8 cellular contexts compared by ENCODE assay signal in the genomic region with DNA sequence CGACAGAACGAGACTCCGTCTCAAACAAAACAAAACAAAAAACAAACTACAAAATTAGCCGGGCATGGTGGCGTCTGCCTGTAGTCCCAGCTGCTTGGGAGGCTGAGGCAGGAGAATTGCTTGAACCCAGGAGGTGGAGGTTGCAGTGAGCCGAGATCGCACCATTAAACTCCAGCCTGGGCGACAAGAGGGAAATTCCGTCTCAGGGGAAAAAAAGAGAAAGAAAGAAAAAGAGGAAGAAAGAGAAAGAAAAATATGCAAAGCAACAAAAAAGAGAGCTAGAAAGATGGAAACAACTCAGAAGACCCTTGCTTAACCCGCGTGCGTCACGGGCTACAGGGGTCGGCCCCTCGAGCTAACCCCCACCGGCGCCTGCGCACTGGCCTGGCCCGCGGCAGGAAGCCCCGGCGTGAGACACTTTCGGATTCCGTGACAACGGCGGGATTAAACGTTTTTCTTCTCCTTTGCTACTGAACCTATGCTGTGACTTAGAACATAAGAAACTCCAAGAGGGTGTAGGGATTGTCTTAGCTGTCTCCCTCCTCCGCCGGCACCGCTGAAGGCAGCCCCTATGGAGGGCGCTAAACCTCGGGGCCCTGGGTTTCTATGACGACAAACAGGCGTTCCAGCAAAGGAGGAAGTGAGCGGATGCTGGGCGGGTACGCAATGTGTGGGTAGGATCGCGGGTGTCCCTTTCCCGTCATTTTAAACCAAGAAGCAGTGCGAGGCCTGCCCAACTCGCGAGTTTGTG. TPM values are rescaled to one million over a fixed set of nuclear protein-coding genes. Genes with fewer than 3 reads are reported as not detected.
DNase-seq lines count a peak whose midpoint lies in the region; ATAC-seq and TF ChIP-seq lines count a peak whose summit lies in the region.

A gene with protein sequence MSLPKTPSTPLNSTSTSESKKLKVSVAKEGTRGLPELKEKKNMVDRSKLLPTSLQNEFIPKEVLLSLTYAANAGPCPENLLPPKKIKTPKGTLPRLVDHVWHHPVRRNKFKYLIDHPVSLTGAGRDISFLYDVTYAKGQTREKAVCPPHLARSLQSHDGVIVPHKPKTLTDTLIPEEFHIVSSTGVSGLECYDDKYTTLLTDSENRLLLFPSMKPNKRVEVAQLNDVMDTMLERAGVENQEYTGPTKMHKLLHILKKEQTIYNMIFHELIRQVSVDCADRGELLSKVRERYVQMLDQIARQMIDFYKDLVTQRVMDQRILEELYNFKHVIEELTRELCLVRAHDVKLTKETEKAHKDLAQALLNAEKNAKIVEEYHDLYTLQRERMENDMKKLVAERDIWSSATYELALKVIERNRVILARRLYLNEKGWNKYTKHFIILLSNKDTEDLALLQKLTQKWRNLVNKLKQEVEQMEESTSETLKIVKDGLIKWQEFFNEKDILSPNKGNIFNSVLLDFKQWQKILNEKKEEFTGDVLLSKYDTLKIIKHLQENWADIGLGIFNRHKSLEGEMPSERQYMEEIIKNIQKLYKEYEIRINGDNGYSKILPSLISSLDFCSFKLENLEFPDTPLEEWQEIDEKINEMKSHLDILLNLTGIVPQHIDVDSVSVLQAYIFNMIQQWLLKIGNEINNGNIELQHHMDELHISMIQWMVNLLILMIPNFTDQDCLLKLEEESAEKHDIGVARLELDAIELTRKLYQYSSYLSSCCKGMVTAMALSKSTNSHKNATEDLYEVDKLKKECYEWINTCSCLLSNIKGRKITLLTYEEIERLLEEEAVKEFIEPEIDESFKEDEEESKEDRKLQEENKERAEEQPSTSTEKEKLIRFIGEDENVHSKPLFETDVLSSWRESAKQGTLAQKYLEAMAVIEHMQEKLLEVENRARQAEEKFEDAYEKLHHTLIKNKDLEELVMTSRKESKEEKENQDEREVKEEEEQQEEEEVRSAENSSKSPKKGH (plus strand): TSS at position 630 of the 751 bp plus-strand sequence. CDS start 539 bp downstream, outside the sequence.

- DNase-seq in DMS79 (lab: John Stamatoyannopoulos, UW), result peak; percentile 57
- DNase-seq in KBM-7, result peak; percentile 94
- DNase-seq in Panc1 (ENCODE audit: low read depth, low spot score), result peak; percentile 79
- peak; percentile 88 to 91 for DNase-seq in activated T-cell treated with anti-CD3 and anti-CD28 coated beads, Interleukin-2, amount 50 U/mL, for 72 hours
- peak; percentile 87 for DNase-seq in fibroblast of gingiva (ENCODE audit: low read depth)
- peak; percentile 93 for DNase-seq in naive B cell

- POLR2A ChIA-PET in Panc1 (lab: Charles Lee), result interaction anchor here (0.5 to 0.6 kb wide), 3 partner anchors 71 to 81 kb away, joined by 4 to 17 read pairs (median 8); a partner anchor contains a TSS

- TF ChIP-seq CTCF in Panc1 (IDR thresholded peaks at IDR 0.05), result no peak

- BruUV-seq in Panc1 (replicated peaks; lab: Mats Ljungman, UMichigan), result TSS peak; percentile 98

- peak within 1 kb of the TSS; percentile 94 for H3K27ac ChIP-seq in Panc1 (ENCODE audit: low read length)

- H3K36me3 Mint-ChIP-seq in activated T-cell treated with anti-CD3 and anti-CD28 coated beads, Interleukin-2, amount 50 U/mL, for 72 hours (ENCODE audit: insufficient read depth in 2 of 2), result no peaks in the 10 kb centered on the region
- H3K36me3 Mint-ChIP-seq in naive B cell, result no peaks in the 10 kb centered on the region
- H3K36me3 Mint-ChIP-seq in stimulated activated memory B cell treated with anti-CD40 and anti-IgM and Interleukin-4, amounts not matched to agents 10 μg/mL and 1 μg/mL and 100 μg/mL, for 72 hours, result no peaks in the 10 kb centered on the region

- CTCF ChIA-PET in Panc1 (lab: Charles Lee), result interaction anchor here (0.6 kb wide), 1 partner anchor 248 kb away, joined by 7 read pairs; no protein-coding TSS in a partner anchor

- no peaks in the 10 kb centered on the region for H3K36me3 ChIP-seq in Panc1 (ENCODE audit: control insufficient read depth, insufficient read depth, low read length)

- H3K9me3 Mint-ChIP-seq in activated T-cell treated with anti-CD3 and anti-CD28 coated beads, Interleukin-2, amount 50 U/mL, for 72 hours, result no peaks in the 10 kb centered on the region
- no peaks in the 10 kb centered on the region for H3K9me3 Mint-ChIP-seq in naive B cell
- no peaks in the 10 kb centered on the region for H3K9me3 Mint-ChIP-seq in stimulated activated memory B cell treated with anti-CD40 and anti-IgM and Interleukin-4, amounts not matched to agents 10 μg/mL and 1 μg/mL and 100 μg/mL, for 72 hours

- H3K4me3 Mint-ChIP-seq in activated T-cell treated with anti-CD3 and anti-CD28 coated beads, Interleukin-2, amount 50 U/mL, for 72 hours, result peak within 1 kb of the TSS; percentile 94 to 95
- H3K4me3 Mint-ChIP-seq in naive B cell, result peak within 1 kb of the TSS; percentile 82 to 99 (median 98)
- peak within 1 kb of the TSS; percentile 91 for H3K4me3 Mint-ChIP-seq in stimulated activated memory B cell treated with anti-CD40 and anti-IgM and Interleukin-4, amounts not matched to agents 10 μg/mL and 1 μg/mL and 100 μg/mL, for 72 hours

- H3K27me3 ChIP-seq in Panc1 (ENCODE audit: control insufficient read depth, insufficient read depth, low read length), result no peaks in the 10 kb centered on the region

- H3K4me1 Mint-ChIP-seq in activated T-cell treated with anti-CD3 and anti-CD28 coated beads, Interleukin-2, amount 50 U/mL, for 72 hours (ENCODE audit: low read depth), result peaks cover 25% of the 10 kb centered on the region
- H3K4me1 Mint-ChIP-seq in naive B cell, result peaks cover 0 to 20% (median 0%) of the 10 kb centered on the region in 3 donors
- H3K4me1 Mint-ChIP-seq in stimulated activated memory B cell treated with anti-CD40 and anti-IgM and Interleukin-4, amounts not matched to agents 10 μg/mL and 1 μg/mL and 100 μg/mL, for 72 hours, result peaks cover 12% of the 10 kb centered on the region

- no peaks in the 10 kb centered on the region for H3K9me3 ChIP-seq in Panc1 (ENCODE audit: control insufficient read depth, insufficient read depth, low read depth, low read length)

- no peaks in the 10 kb centered on the region for H3K4me1 ChIP-seq in Panc1 (ENCODE audit: control insufficient read depth, insufficient read depth, low read length)

- H3K27me3 Mint-ChIP-seq in activated T-cell treated with anti-CD3 and anti-CD28 coated beads, Interleukin-2, amount 50 U/mL, for 72 hours (ENCODE audit: low read depth), result peaks cover 6% of the 10 kb centered on the region
- H3K27me3 Mint-ChIP-seq in naive B cell, result no peaks in the 10 kb centered on the region
- no peaks in the 10 kb centered on the region for H3K27me3 Mint-ChIP-seq in stimulated activated memory B cell treated with anti-CD40 and anti-IgM and Interleukin-4, amounts not matched to agents 10 μg/mL and 1 μg/mL and 100 μg/mL, for 72 hours

- peak within 1 kb of the TSS; percentile 67 to 83 for H3K4me3 ChIP-seq in Panc1 (ENCODE audit: low read depth in 2 of 2, low read length in 2 of 2)

- in situ Hi-C loops in KBM-7 (cut with MboI; ENCODE audit: low pct_unique_long_range_greater_than_20kb, low sequenced_read_pairs) (loop anchor here (25.0 kb wide), 1 partner anchor 278 kb away; a partner anchor contains a TSS), Panc1 (cut with HindIII; ENCODE audit: low pct_unique_long_range_greater_than_20kb, low sequenced_read_pairs) (no loop called here)

- intact Hi-C loops in Panc1 (cut with micrococcal nuclease; ENCODE audit: unreplicated experiment), result loop anchor here (5.0 kb wide), 2 partner anchors 243 to 823 kb away; no protein-coding TSS in a partner anchor

- ATAC-seq in GM21723 (IDR thresholded peaks at IDR 0.05; ENCODE audit: unreplicated experiment), result peak; percentile 98
- ATAC-seq in Panc1, result peak; percentile 97
- peak; percentile 94 to 95 for ATAC-seq in activated T-cell treated with anti-CD3 and anti-CD28 coated beads, Interleukin-2, amount 50 U/mL, for 72 hours (replicated peaks in 1 of 2)
- peak; percentile 88 to 90 for ATAC-seq in naive B cell (ENCODE audit: low read depth in 2 of 2)
- peak; percentile 97 for ATAC-seq in stimulated activated memory B cell treated with anti-CD40 and anti-IgM and Interleukin-4, amounts not matched to agents 10 μg/mL and 1 μg/mL and 100 μg/mL, for 72 hours

- peak within 1 kb of the TSS; percentile 96 for H3K27ac Mint-ChIP-seq in activated T-cell treated with anti-CD3 and anti-CD28 coated beads, Interleukin-2, amount 50 U/mL, for 72 hours
- peak within 1 kb of the TSS; percentile 100 for H3K27ac Mint-ChIP-seq in naive B cell
- peak within 1 kb of the TSS; percentile 99 for H3K27ac Mint-ChIP-seq in stimulated activated memory B cell treated with anti-CD40 and anti-IgM and Interleukin-4, amounts not matched to agents 10 μg/mL and 1 μg/mL and 100 μg/mL, for 72 hours

RNA-seq across cellular contexts. Expression of the gene that starts here (rescaled TPM):
- 0.31 TPM for total RNA-seq in Panc1 (2021; ENCODE audit: unreplicated experiment)
- polyA plus RNA-seq in Panc1 (2012; ENCODE audit: insufficient read length), result not detected
- under 1 TPM; 0.43 to 0.44 TPM for total RNA-seq in activated T-cell treated with anti-CD3 and anti-CD28 coated beads, Interleukin-2, amount 50 U/mL, for 72 hours
- under 1 TPM in 1 of 6 donors, not detected in 5; 0.08 TPM for polyA plus RNA-seq in naive B cell (ENCODE audit: low read depth in 6 of 6)

Comparison
In these comparisons a context has a peak if more than half of its experiments do, and no peak if none do; other contexts are left out.
1. Peak in every context shown above with its lines: DNase-seq, ATAC-seq, H3K4me3 ChIP-seq and H3K27ac ChIP-seq.
2. Peak in DNase-seq, ATAC-seq, H3K4me3 ChIP-seq and H3K27ac ChIP-seq in Panc1; RNA of the gene not detected or under 1 TPM.
3. Peak in DNase-seq and ATAC-seq in activated T-cell treated with anti-CD3 and anti-CD28 coated beads, Interleukin-2, amount 50 U/mL, for 72 hours; RNA of the gene not detected or under 1 TPM.
4. Peak in DNase-seq and ATAC-seq in naive B cell; RNA of the gene not detected or under 1 TPM.